Comparison of ENCODE assay signal across 20 cellular contexts in genomic region chr5:151168602-151169344, GRCh38. TPM values are rescaled to one million over a fixed set of nuclear protein-coding genes. Genes with fewer than 3 reads are reported as not detected.
A peak's percentile ranks its signal among the peaks of the same experiment; 100 is the strongest.
DNase-seq lines count a peak whose midpoint lies in the region; ATAC-seq and TF ChIP-seq lines count a peak whose summit lies in the region.
"Had no signal": no experiment of that assay in that cellular context is flagged by ENCODE, and none has a peak within 500 bp of the region (broad histone marks: within the 10 kb centered on the region; RNA-seq: fewer than 3 reads in every experiment).

No MANE protein-coding gene starts in this region.

- no peaks in the 10 kb centered on the region for H3K9me3 Mint-ChIP-seq in activated T-cell treated with anti-CD3 and anti-CD28 coated beads, Interleukin-2, amount 50 U/mL, for 24 hours
- H3K9me3 Mint-ChIP-seq in naive thymus-derived CD4-positive, alpha-beta T cell = peaks cover 0 to 4% (median 0%) of the 10 kb centered on the region in 11 donors
- no peaks in the 10 kb centered on the region for H3K9me3 Mint-ChIP-seq in type B pancreatic cell

- no peaks in the 10 kb centered on the region for H3K9me2 ChIP-seq in Karpas-422 (replicated peaks; ENCODE audit: insufficient read depth, low read length)

- no peaks in the 10 kb centered on the region for H3K27me3 ChIP-seq in Karpas-422 (ENCODE audit: low read length)
- H3K27me3 ChIP-seq in naive thymus-derived CD4-positive, alpha-beta T cell (ENCODE audit: control insufficient read depth in 2 of 2, insufficient read depth in 2 of 2, low read length in 2 of 2) = no peaks in the 10 kb centered on the region
- no peaks in the 10 kb centered on the region for H3K27me3 ChIP-seq in stomach smooth muscle (ENCODE audit: control insufficient read depth in 1 of 2, insufficient read depth in 2 of 2, low read length in 2 of 2)
- H3K27me3 ChIP-seq: BLaER1 treated with 17β-estradiol and CSF1 and Interleukin-3, amounts not matched to agents 10 nM and 100 nM had no signal

- H3K4me3 ChIP-seq in Karpas-422 (ENCODE audit: low read length) (no peak overlapping the region), stomach smooth muscle (ENCODE audit: low read length in 2 of 2) (no peak overlapping the region)
- no peak overlapping the region for H3K4me3 ChIP-seq in naive thymus-derived CD4-positive, alpha-beta T cell (ENCODE audit: low read length)
- H3K4me3 ChIP-seq: BLaER1 treated with 17β-estradiol and CSF1 and Interleukin-3, amounts not matched to agents 10 nM and 100 nM had no signal

- DNase-seq in activated T-cell treated with anti-CD3 and anti-CD28 coated beads, Interleukin-2, amount 50 U/mL, for 24 hours = peak; percentile 9
- DNase-seq in activated T-cell treated with anti-CD3 and anti-CD28 coated beads for 4 hours (no peak), Karpas-422 (no peak), type B pancreatic cell (ENCODE audit: extremely low spot score, unreplicated experiment) (no peak)
- no peak for DNase-seq in naive thymus-derived CD4-positive, alpha-beta T cell
- no peak for DNase-seq in stimulated activated CD4-positive, alpha-beta T cell treated with anti-CD3 and anti-CD28 coated beads, Interleukin-15, amount 100 ng/mL, for 24 hours
- DNase-seq: DMS 273 treated with DMSO at 0.1 percent for 48 hours, GF-D8, HCEC 1CT, KBM-7, NCI-H1048, NCI-H1436 treated with DMSO at 0.1 percent for 48 hours, NCI-H2029 treated with DMSO at 0.1 percent for 48 hours, NCI-H2171 treated with DMSO at 0.1 percent for 48 hours, NCI-H446 treated with DMSO at 0.1 percent for 48 hours, NCI-H774 had no signal

- no peaks in the 10 kb centered on the region for H3K79me2 ChIP-seq in Karpas-422 (ENCODE audit: low read length)

- intact Hi-C loops in naive thymus-derived CD4-positive, alpha-beta T cell (cut with micrococcal nuclease) = loop anchor here in 1 of 2 donors (10.0 kb wide), 1 partner anchor 146 kb away; no protein-coding TSS in a partner anchor

- CTCF ChIA-PET in naive thymus-derived CD4-positive, alpha-beta T cell (lab: Charles Lee) = interaction anchor here (0.6 to 13.8 kb wide), 4 partner anchors 9 to 54 kb away, joined by 3 to 403 read pairs (median 3); no protein-coding TSS in a partner anchor

- H4K20me1 ChIP-seq in Karpas-422 (ENCODE audit: insufficient read depth, low read depth, low read length) = no peaks in the 10 kb centered on the region
- H4K20me1 ChIP-seq: BLaER1 treated with 17β-estradiol and CSF1 and Interleukin-3, amounts not matched to agents 10 nM and 100 nM had no signal

- no peak overlapping the region for H3K4me2 ChIP-seq in Karpas-422 (ENCODE audit: low read depth, low read length, poor library complexity, severe bottlenecking)
- H3K4me2 ChIP-seq: BLaER1 treated with 17β-estradiol and CSF1 and Interleukin-3, amounts not matched to agents 10 nM and 100 nM had no signal

- H3K27ac ChIP-seq in Karpas-422 (ENCODE audit: low read length) (peak overlapping the region; percentile 81), stomach smooth muscle (ENCODE audit: low read length) (peak overlapping the region; percentile 24)
- no peak overlapping the region for H3K27ac ChIP-seq in naive thymus-derived CD4-positive, alpha-beta T cell (ENCODE audit: low read depth, low read length)
- H3K27ac ChIP-seq: BLaER1 treated with 17β-estradiol and CSF1 and Interleukin-3, amounts not matched to agents 10 nM and 100 nM; HL-60 had no signal

- no peak overlapping the region for H3K27ac Mint-ChIP-seq in activated T-cell treated with anti-CD3 and anti-CD28 coated beads, Interleukin-2, amount 50 U/mL, for 24 hours
- H3K27ac Mint-ChIP-seq in naive thymus-derived CD4-positive, alpha-beta T cell = peak overlapping the region in 7 of 9 donors; percentile 5 to 88 (median 54)
- H3K27ac Mint-ChIP-seq in type B pancreatic cell = no peak overlapping the region

- no peak for TF ChIP-seq CTCF in type B pancreatic cell (conservative IDR thresholded peaks at IDR 0.05)

- H3K27me3 Mint-ChIP-seq in activated T-cell treated with anti-CD3 and anti-CD28 coated beads, Interleukin-2, amount 50 U/mL, for 24 hours = no peaks in the 10 kb centered on the region
- H3K27me3 Mint-ChIP-seq in naive thymus-derived CD4-positive, alpha-beta T cell = no peaks in the 10 kb centered on the region
- H3K27me3 Mint-ChIP-seq in type B pancreatic cell = no peaks in the 10 kb centered on the region

- H3K36me3 ChIP-seq in Karpas-422 (ENCODE audit: insufficient read depth, low read length) (0 out of 2 replicates have a peak, but pooled peaks cover 2% of the 10 kb centered on the region), stomach smooth muscle (ENCODE audit: control insufficient read depth in 2 of 2, insufficient read depth in 2 of 2, low read length in 2 of 2) (no peaks in the 10 kb centered on the region)
- no peaks in the 10 kb centered on the region for H3K36me3 ChIP-seq in naive thymus-derived CD4-positive, alpha-beta T cell (ENCODE audit: control insufficient read depth in 2 of 3, insufficient read depth in 3 of 3, low read length in 3 of 3)
- H3K36me3 ChIP-seq: BLaER1 treated with 17β-estradiol and CSF1 and Interleukin-3, amounts not matched to agents 10 nM and 100 nM had no signal

- no peak overlapping the region for H3K4me3 Mint-ChIP-seq in activated T-cell treated with anti-CD3 and anti-CD28 coated beads, Interleukin-2, amount 50 U/mL, for 24 hours
- no peak overlapping the region for H3K4me3 Mint-ChIP-seq in naive thymus-derived CD4-positive, alpha-beta T cell
- no peak overlapping the region for H3K4me3 Mint-ChIP-seq in type B pancreatic cell

- H3K4me1 ChIP-seq in Karpas-422 (ENCODE audit: low read length) (peaks cover 58% of the 10 kb centered on the region), stomach smooth muscle (ENCODE audit: control insufficient read depth, insufficient read depth, low read length) (peaks cover 18% of the 10 kb centered on the region)
- peaks cover 0 to 14% of the 10 kb centered on the region in 2 donors for H3K4me1 ChIP-seq in naive thymus-derived CD4-positive, alpha-beta T cell (ENCODE audit: control insufficient read depth in 2 of 2, insufficient read depth in 2 of 2, low read length in 2 of 2)

- no peaks in the 10 kb centered on the region for H3K36me3 Mint-ChIP-seq in activated T-cell treated with anti-CD3 and anti-CD28 coated beads, Interleukin-2, amount 50 U/mL, for 24 hours (ENCODE audit: low read depth)
- peaks cover 0 to under 1% (median 0%) of the 10 kb centered on the region in 5 donors for H3K36me3 Mint-ChIP-seq in naive thymus-derived CD4-positive, alpha-beta T cell
- H3K36me3 Mint-ChIP-seq in type B pancreatic cell = no peaks in the 10 kb centered on the region

- H3K9ac ChIP-seq in Karpas-422 (ENCODE audit: low read length) = no peak overlapping the region
- no peak overlapping the region for H3K9ac ChIP-seq in stomach smooth muscle (ENCODE audit: low read length in 2 of 2)
- H3K9ac ChIP-seq: BLaER1 treated with 17β-estradiol and CSF1 and Interleukin-3, amounts not matched to agents 10 nM and 100 nM had no signal

- ATAC-seq in naive thymus-derived CD4-positive, alpha-beta T cell = no peak
- ATAC-seq in GM18498 (IDR thresholded peaks at IDR 0.05; ENCODE audit: unreplicated experiment) = no peak

- H2AFZ ChIP-seq in Karpas-422 (ENCODE audit: low read length) = no peak overlapping the region

- peaks cover 18% of the 10 kb centered on the region for H3K4me1 Mint-ChIP-seq in activated T-cell treated with anti-CD3 and anti-CD28 coated beads, Interleukin-2, amount 50 U/mL, for 24 hours (ENCODE audit: low read depth)
- peaks cover 11 to 43% (median 33%) of the 10 kb centered on the region in 7 donors for H3K4me1 Mint-ChIP-seq in naive thymus-derived CD4-positive, alpha-beta T cell
- H3K4me1 Mint-ChIP-seq in type B pancreatic cell (ENCODE audit: unreplicated experiment) = peaks cover 7% of the 10 kb centered on the region

- no peaks in the 10 kb centered on the region for H3K9me3 ChIP-seq in Karpas-422 (ENCODE audit: low read length)
- no peaks in the 10 kb centered on the region for H3K9me3 ChIP-seq in naive thymus-derived CD4-positive, alpha-beta T cell (ENCODE audit: control insufficient read depth in 2 of 3, low read length in 3 of 3)
- no peaks in the 10 kb centered on the region for H3K9me3 ChIP-seq in stomach smooth muscle (ENCODE audit: control insufficient read depth in 2 of 2, low read length in 2 of 2)

- POLR2A ChIA-PET in naive thymus-derived CD4-positive, alpha-beta T cell (lab: Charles Lee) = interaction anchor here (1.0 to 33.3 kb wide), 3 partner anchors 33 to 756 kb away, joined by 3 to 760 read pairs (median 4); partner anchors contain the start of gene CD74

RNA-seq across cellular contexts. Expression of gene ANXA6, which starts 11.2 kb away (rescaled TPM):
- 277 and 387 TPM in 2 replicates for total RNA-seq in Karpas-422 (2014; rRNA removed; shearing (Covaris generic); ENCODE audit: low replicate concordance)
- total RNA-seq in naive thymus-derived CD4-positive, alpha-beta T cell = 100 to 1,000 TPM; 212 to 512 (median 272) TPM
- 100 to 1,000 TPM; 272 to 295 TPM for polyA plus RNA-seq in naive thymus-derived CD4-positive, alpha-beta T cell
- 42.8 and 200 TPM in 2 replicates for total RNA-seq in type B pancreatic cell (ENCODE audit: low replicate concordance)

RNA-seq across cellular contexts. Expression of gene CCDC69, which starts 55.1 kb away (rescaled TPM):
- total RNA-seq in Karpas-422 (2014; rRNA removed; shearing (Covaris generic); ENCODE audit: low replicate concordance) = 241 and 291 TPM in 2 replicates
- 100 to 1,000 TPM in 1 of 5 experiments, 10 to 100 TPM in 4; 63.6 to 104 (median 94.1) TPM for total RNA-seq in naive thymus-derived CD4-positive, alpha-beta T cell
- polyA plus RNA-seq in naive thymus-derived CD4-positive, alpha-beta T cell = 100 to 1,000 TPM in 1 of 2 donors, 10 to 100 TPM in 1; 70.4 to 112 TPM
- 11.2 and 24.3 TPM in 2 replicates for total RNA-seq in type B pancreatic cell (ENCODE audit: low replicate concordance)

Comparison
In these comparisons a context has a peak if more than half of its experiments do, and no peak if none do; other contexts are left out.
1. H3K27ac Mint-ChIP-seq: peak in naive thymus-derived CD4-positive, alpha-beta T cell (7 of 9); none in activated T-cell treated with anti-CD3 and anti-CD28 coated beads, Interleukin-2, amount 50 U/mL, for 24 hours (single experiment) and type B pancreatic cell (single experiment).